26 cellular contexts compared by ENCODE assay signal in genomic region chr13:51168623-51169022, GRCh38. TPM values are rescaled to one million over a fixed set of nuclear protein-coding genes. Genes with fewer than 3 reads are reported as not detected.
"Had no signal": no experiment of that assay in that cellular context is flagged by ENCODE, and none has a peak within 500 bp of the region (broad histone marks: within the 10 kb centered on the region; RNA-seq: fewer than 3 reads in every experiment).

No MANE protein-coding gene starts in this region.

- DNase-seq: activated CD4-positive, alpha-beta T cell treated with anti-CD3 and anti-CD28 coated beads for 48 hours; activated CD4-positive, alpha-beta T cell treated with anti-CD3 and anti-CD28 coated beads, Interleukin-2, amount 50 U/mL, for 4 hours; activated CD4-positive, CD25-positive, alpha-beta regulatory T cell treated with anti-CD3 and anti-CD28 coated beads, Interleukin-2, amount 50 U/mL, for 72 hours; activated CD8-positive, alpha-beta memory T cell treated with anti-CD3 and anti-CD28 coated beads, Interleukin-2, amount 10 ng/mL, durations not matched to agents 7 days and 5 days; activated effector memory CD4-positive, alpha-beta T cell treated with Interleukin-2 at 50 U/mL for 16 hours; activated naive CD4-positive, alpha-beta T cell; activated T-cell treated with anti-CD3 and anti-CD28 coated beads, Interleukin-2, amount 50 U/mL, for 24 hours; aorta; caudate nucleus; Kasumi-1; NCI-H1105 treated with DMSO at 0.1 percent for 48 hours; NCI-H1930; NCI-H2171; NCI-H2227 treated with DMSO at 0.1 percent for 48 hours; NCI-H446 treated with DMSO at 0.1 percent for 48 hours; NCI-H524 treated with DMSO at 0.1 percent for 48 hours; NCI-H748 treated with DMSO at 0.1 percent for 48 hours; OCI-M1; RPMI8226; SK-N-SH had no signal

- H3K36me3 ChIP-seq: breast epithelium had no signal

- H3K4me1 ChIP-seq: breast epithelium had no signal

- H3K9ac ChIP-seq: SK-N-SH had no signal

- H3K4me3 ChIP-seq: breast epithelium had no signal

- ATAC-seq: activated CD8-positive, alpha-beta memory T cell treated with anti-CD3 and anti-CD28 coated beads, Interleukin-2, amount 10 ng/mL, durations not matched to agents 7 days and 5 days; Panc1; Right ventricle myocardium inferior had no signal

- H3K27ac ChIP-seq: breast epithelium had no signal

- H3K9me3 ChIP-seq: breast epithelium, SK-N-SH had no signal

- H3K27me3 ChIP-seq: breast epithelium had no signal

- H3K4me2 ChIP-seq: SK-N-SH had no signal

RNA-seq across cellular contexts. Expression of gene C13orf42, which starts 57.5 kb away (rescaled TPM):
- total RNA-seq: activated CD8-positive, alpha-beta memory T cell treated with anti-CD3 and anti-CD28 coated beads, Interleukin-2, amount 10 ng/mL, durations not matched to agents 7 days and 5 days; activated T-helper 1 cell treated with anti-CD3 and anti-CD28 coated beads, Interleukin-12 subunit alpha, Interleukin-12 subunit beta, Interleukin-2, Interleukin-4 antibody, amounts not matched to agents 30 ng/mL and 10 ng/mL and 1 ng/mL, durations not matched to agents 14 hours and 24 hours and 36 hours; aorta; breast epithelium; cerebellum; Right ventricle myocardium inferior; T-helper 1 cell treated with Interleukin-12 subunit alpha and Interleukin-12 subunit beta and Interleukin-4 antibody, amounts not matched to agents 30 ng/mL and 1 ng/mL, for 36 hours had no signal
- polyA plus RNA-seq: aorta, SK-N-SH had no signal
